In the genomic region with DNA sequence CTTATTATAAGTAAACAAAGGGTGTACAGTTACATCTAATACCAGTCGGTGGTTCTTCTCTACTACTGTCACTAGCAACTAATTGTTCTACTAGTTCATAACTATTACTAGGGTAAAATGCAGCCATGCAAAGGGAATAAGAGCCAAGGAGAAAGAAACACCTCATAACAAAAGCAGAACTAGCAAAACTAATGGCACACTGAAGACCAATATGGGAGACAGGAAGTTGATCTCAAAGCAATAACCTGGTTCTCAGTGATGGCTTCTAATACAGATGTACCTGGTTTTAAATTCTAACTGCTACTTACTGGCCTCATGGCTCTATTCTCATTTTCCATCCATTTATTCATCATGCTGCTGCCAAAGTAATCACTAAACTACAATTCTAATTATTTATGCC, we compare ENCODE assay signal across 20 cellular contexts.
"Had no signal": no experiment of that assay in that cellular context is flagged by ENCODE, and none has a peak within 500 bp of the region (broad histone marks: within the 10 kb centered on the region; RNA-seq: fewer than 3 reads in every experiment).

No MANE protein-coding gene starts in this region.

- H3K36me3 ChIP-seq: esophagus muscularis mucosa, neutrophil, spleen, tibial nerve, upper lobe of right lung had no signal

- H3K79me2 ChIP-seq: hepatocyte had no signal

- H2AFZ ChIP-seq: hepatocyte had no signal

- H3K4me1 ChIP-seq: spleen, testis, tibial nerve, upper lobe of right lung had no signal

- ATAC-seq: effector memory CD8-positive, alpha-beta T cell; left colon; left ventricle myocardium superior; sciatic nerve; stimulated activated memory B cell treated with anti-CD40 and anti-IgM and Interleukin-4, amounts not matched to agents 10 μg/mL and 1 μg/mL and 100 μg/mL, for 72 hours; upper lobe of right lung had no signal

- H3K4me2 ChIP-seq: hepatocyte had no signal

- H3K27me3 ChIP-seq: esophagus muscularis mucosa, hepatocyte, neutrophil, spleen, testis, tibial nerve, upper lobe of right lung had no signal

- H3K27ac ChIP-seq: epithelial cell of prostate, esophagus muscularis mucosa, hepatocyte, neutrophil, spleen, testis, tibial nerve, upper lobe of right lung had no signal

- H3K4me3 ChIP-seq: esophagus muscularis mucosa, hepatocyte, lung, spleen, testis, tibial nerve, upper lobe of right lung had no signal

- H3K9me3 ChIP-seq: esophagus muscularis mucosa, neutrophil, spleen, testis, tibial nerve, upper lobe of right lung had no signal

- DNase-seq: effector memory CD8-positive, alpha-beta T cell; head of caudate nucleus; left colon; left ventricle myocardium superior; mesendoderm; naive B cell; spleen; stimulated activated CD4-positive, alpha-beta T cell treated with anti-CD3 and anti-CD28 coated beads, Interleukin-15, amount 100 ng/mL, for 24 hours; stimulated activated CD4-positive, alpha-beta T cell treated with anti-CD3 and anti-CD28 coated beads, Interleukin-1b, Interleukin-23, amount 100 ng/mL, for 48 hours; stimulated activated CD4-positive, alpha-beta T cell treated with anti-CD3 and anti-CD28 coated beads, Interleukin-4, amount 100 ng/mL, for 24 hours; testis; upper lobe of right lung had no signal
